ENCODE assay signal across 11 cellular contexts in the genomic region with DNA sequence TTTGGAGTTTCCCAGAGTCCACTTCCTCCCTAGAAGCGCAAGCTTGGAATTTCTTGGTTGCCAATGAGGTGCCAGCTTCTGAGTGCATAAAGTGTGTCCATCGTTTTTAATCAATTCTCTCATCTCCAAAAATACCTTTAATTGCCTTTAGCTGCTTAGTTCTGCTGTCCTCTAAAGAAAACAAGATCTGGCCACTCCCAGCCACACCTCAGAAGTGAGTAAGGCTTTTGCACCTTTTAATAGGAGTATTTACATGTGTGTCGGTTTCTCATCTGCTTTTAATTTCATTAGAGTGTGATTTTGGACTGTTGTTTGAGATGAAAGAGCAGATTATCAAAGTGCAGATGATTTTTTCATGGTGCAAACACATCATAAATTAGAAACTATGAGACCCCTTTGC. TPM values are rescaled to one million over a fixed set of nuclear protein-coding genes. Genes with fewer than 3 reads are reported as not detected.
DNase-seq lines count a peak whose midpoint lies in the region; ATAC-seq and TF ChIP-seq lines count a peak whose summit lies in the region.
"Had no signal": no experiment of that assay in that cellular context is flagged by ENCODE, and none has a peak within 500 bp of the region (broad histone marks: within the 10 kb centered on the region; RNA-seq: fewer than 3 reads in every experiment).

No MANE protein-coding gene starts in this region.

- H4K8ac ChIP-seq in mesenchymal stem cell (ENCODE audit: low read length), result no peak overlapping the region

- no peaks in the 10 kb centered on the region for H3K9me3 Mint-ChIP-seq in activated T-cell treated with anti-CD3 and anti-CD28 coated beads, Interleukin-2, amount 50 U/mL, for 72 hours
- peaks cover 4% of the 10 kb centered on the region for H3K9me3 Mint-ChIP-seq in activated naive CD8-positive, alpha-beta T cell treated with anti-CD3 and anti-CD28 coated beads, Interleukin-2, amount 50 U/mL, for 24 hours

- H2BK5ac ChIP-seq in mesenchymal stem cell (ENCODE audit: low read depth, low read length, poor library complexity, severe bottlenecking), result no peak overlapping the region

- H2BK12ac ChIP-seq in mesenchymal stem cell (ENCODE audit: low read length in 2 of 2), result no peak overlapping the region

- no peaks in the 10 kb centered on the region for H3K27me3 Mint-ChIP-seq in activated T-cell treated with anti-CD3 and anti-CD28 coated beads, Interleukin-2, amount 50 U/mL, for 72 hours (ENCODE audit: low read depth)
- H3K27me3 Mint-ChIP-seq in activated naive CD8-positive, alpha-beta T cell treated with anti-CD3 and anti-CD28 coated beads, Interleukin-2, amount 50 U/mL, for 24 hours, result no peaks in the 10 kb centered on the region

- H3K4me3 ChIP-seq in mesenchymal stem cell (ENCODE audit: insufficient read depth in 1 of 2, low read depth in 1 of 2, low read length in 2 of 2), result peak overlapping the region in 1 of 2 experiments; percentile 43
- no peak overlapping the region for H3K4me3 ChIP-seq in tibial artery
- H3K4me3 ChIP-seq in BE2C (ENCODE audit: low read depth, low read length), result no peak overlapping the region
- H3K4me3 ChIP-seq: SJCRH30 had no signal

- no peaks in the 10 kb centered on the region for H3K79me1 ChIP-seq in mesenchymal stem cell (replicated peaks; ENCODE audit: low read length, poor library complexity, severe bottlenecking)

- H3K4ac ChIP-seq in mesenchymal stem cell (ENCODE audit: low read depth in 1 of 2, low read length in 2 of 2), result no peak overlapping the region

- no peaks in the 10 kb centered on the region for H3K27me3 ChIP-seq in mesenchymal stem cell (ENCODE audit: control insufficient read depth in 1 of 2, insufficient read depth in 1 of 2, low read length in 2 of 2)
- no peaks in the 10 kb centered on the region for H3K27me3 ChIP-seq in tibial artery
- no peaks in the 10 kb centered on the region for H3K27me3 ChIP-seq in BE2C
- H3K27me3 ChIP-seq: SJCRH30 had no signal

- peak overlapping the region; percentile 15 to 72 for H3K4me3 Mint-ChIP-seq in activated T-cell treated with anti-CD3 and anti-CD28 coated beads, Interleukin-2, amount 50 U/mL, for 72 hours
- peak overlapping the region; percentile 1 for H3K4me3 Mint-ChIP-seq in activated naive CD8-positive, alpha-beta T cell treated with anti-CD3 and anti-CD28 coated beads, Interleukin-2, amount 50 U/mL, for 24 hours

- no peak overlapping the region for H3K18ac ChIP-seq in mesenchymal stem cell (ENCODE audit: low read depth in 1 of 2, low read length in 2 of 2)

- intact Hi-C loops in tibial artery (cut with DNase I; ENCODE audit: low total_unique reads), result loop anchor here (10.0 kb wide), 1 partner anchor 136 kb away; no protein-coding TSS in a partner anchor

- no peak overlapping the region for H2BK15ac ChIP-seq in mesenchymal stem cell (ENCODE audit: low read depth, poor library complexity, severe bottlenecking)

- peaks cover 96% of the 10 kb centered on the region for H3K4me1 Mint-ChIP-seq in activated T-cell treated with anti-CD3 and anti-CD28 coated beads, Interleukin-2, amount 50 U/mL, for 72 hours (ENCODE audit: low read depth)
- H3K4me1 Mint-ChIP-seq in activated naive CD8-positive, alpha-beta T cell treated with anti-CD3 and anti-CD28 coated beads, Interleukin-2, amount 50 U/mL, for 24 hours, result peaks cover 100% of the 10 kb centered on the region

- peak overlapping the region; percentile 1 for H3K27ac ChIP-seq in mesenchymal stem cell (ENCODE audit: low read length, poor library complexity, severe bottlenecking)
- peak overlapping the region; percentile 38 to 45 for H3K27ac ChIP-seq in tibial artery
- H3K27ac ChIP-seq: SJCRH30 had no signal

- no peak overlapping the region for H4K91ac ChIP-seq in mesenchymal stem cell (ENCODE audit: low read length)

- peaks cover 5 to 13% of the 10 kb centered on the region in 2 donors for H3K36me3 Mint-ChIP-seq in activated T-cell treated with anti-CD3 and anti-CD28 coated beads, Interleukin-2, amount 50 U/mL, for 72 hours (ENCODE audit: insufficient read depth in 2 of 2)
- H3K36me3 Mint-ChIP-seq in activated naive CD8-positive, alpha-beta T cell treated with anti-CD3 and anti-CD28 coated beads, Interleukin-2, amount 50 U/mL, for 24 hours (ENCODE audit: low read depth), result peaks cover 64% of the 10 kb centered on the region

- no peak overlapping the region for H2AFZ ChIP-seq in mesenchymal stem cell (ENCODE audit: low read depth, low read length)

- WGBS in mesenchymal stem cell, result 72% methylated on average over 3 of the region's 3 CpGs

- H2BK120ac ChIP-seq in mesenchymal stem cell (ENCODE audit: low read depth, low read length), result no peak overlapping the region

- no peak overlapping the region for H3K23ac ChIP-seq in mesenchymal stem cell (ENCODE audit: low read length in 2 of 2)

- no peak overlapping the region for H2AK5ac ChIP-seq in mesenchymal stem cell (ENCODE audit: low read length, severe bottlenecking)

- no peak for ATAC-seq in activated T-cell treated with anti-CD3 and anti-CD28 coated beads, Interleukin-2, amount 50 U/mL, for 72 hours (replicated peaks in 1 of 2)
- no peak for ATAC-seq in activated naive CD8-positive, alpha-beta T cell treated with anti-CD3 and anti-CD28 coated beads, Interleukin-2, amount 50 U/mL, for 24 hours
- ATAC-seq in HG03135 (IDR thresholded peaks at IDR 0.05; ENCODE audit: unreplicated experiment), result no peak

- peak overlapping the region; percentile 25 for H3K27ac Mint-ChIP-seq in activated T-cell treated with anti-CD3 and anti-CD28 coated beads, Interleukin-2, amount 50 U/mL, for 72 hours
- H3K27ac Mint-ChIP-seq in activated naive CD8-positive, alpha-beta T cell treated with anti-CD3 and anti-CD28 coated beads, Interleukin-2, amount 50 U/mL, for 24 hours, result peak overlapping the region; percentile 97

- peak overlapping the region; percentile 75 for H3K9ac ChIP-seq in mesenchymal stem cell (ENCODE audit: low read length)

- no peak for DNase-seq in activated T-cell treated with anti-CD3 and anti-CD28 coated beads, Interleukin-2, amount 50 U/mL, for 72 hours
- DNase-seq in activated T-cell treated with anti-CD3 and anti-CD28 coated beads for 4 hours, result no peak
- DNase-seq in activated naive CD8-positive, alpha-beta T cell treated with anti-CD3 and anti-CD28 coated beads, Interleukin-2, amount 50 U/mL, for 24 hours, result no peak
- DNase-seq in mesenchymal stem cell, result no peak
- DNase-seq in tibial artery, result no peak
- DNase-seq in foreskin melanocyte, result no peak
- DNase-seq in BE2C, result no peak
- DNase-seq: activated CD8-positive, alpha-beta memory T cell treated with anti-CD3 and anti-CD28 coated beads, Interleukin-2, amount 50 U/mL, for 48 hours; retina; SJCRH30 had no signal

- H3K9me3 ChIP-seq in mesenchymal stem cell (ENCODE audit: control insufficient read depth, low read length), result no peaks in the 10 kb centered on the region
- no peaks in the 10 kb centered on the region for H3K9me3 ChIP-seq in tibial artery
- no peaks in the 10 kb centered on the region for H3K9me3 ChIP-seq in BE2C
- H3K9me3 ChIP-seq: SJCRH30 had no signal

- H3K4me1 ChIP-seq in mesenchymal stem cell (ENCODE audit: control insufficient read depth, insufficient read depth, low read depth, low read length) (peaks cover 19% of the 10 kb centered on the region), tibial artery (peaks cover 0 to 85% (median 53%) of the 10 kb centered on the region in 4 donors), BE2C (peaks cover 26% of the 10 kb centered on the region)
- H3K4me1 ChIP-seq: SJCRH30 had no signal

- no peak overlapping the region for H3K14ac ChIP-seq in mesenchymal stem cell (ENCODE audit: low read length in 2 of 2)

- H3K4me2 ChIP-seq in mesenchymal stem cell (ENCODE audit: low read length, poor library complexity, severe bottlenecking), result no peak overlapping the region

- TF ChIP-seq CTCF in tibial artery (IDR thresholded peaks at IDR 0.05) (no peak), BE2C (IDR thresholded peaks at IDR 0.05; ENCODE audit: low read depth, low read length) (no peak)

- H3K36me3 ChIP-seq in mesenchymal stem cell (ENCODE audit: control insufficient read depth in 1 of 2, insufficient read depth in 2 of 2, low read depth in 1 of 2, low read length in 2 of 2), result peaks cover 3 to 96% of the 10 kb centered on the region in 2 experiments
- H3K36me3 ChIP-seq in tibial artery, result no peaks in the 10 kb centered on the region
- no peaks in the 10 kb centered on the region for H3K36me3 ChIP-seq in BE2C
- H3K36me3 ChIP-seq: SJCRH30 had no signal

RNA-seq across cellular contexts. Expression of a gene that starts 20.1 kb away (rescaled TPM):
- 100 to 1,000 TPM; 385 to 504 TPM for total RNA-seq in activated T-cell treated with anti-CD3 and anti-CD28 coated beads, Interleukin-2, amount 50 U/mL, for 72 hours
- 1,373 TPM for polyA plus RNA-seq in mesenchymal stem cell (2013, experiment 1 of 2)
- polyA plus RNA-seq in mesenchymal stem cell (2013, experiment 2 of 2), result 1,315 TPM
- polyA plus RNA-seq in BE2C (2012; ENCODE audit: insufficient read depth, insufficient read length, low read depth), result 24.4 TPM
